7 cellular contexts compared by ENCODE assay signal in the genomic region with DNA sequence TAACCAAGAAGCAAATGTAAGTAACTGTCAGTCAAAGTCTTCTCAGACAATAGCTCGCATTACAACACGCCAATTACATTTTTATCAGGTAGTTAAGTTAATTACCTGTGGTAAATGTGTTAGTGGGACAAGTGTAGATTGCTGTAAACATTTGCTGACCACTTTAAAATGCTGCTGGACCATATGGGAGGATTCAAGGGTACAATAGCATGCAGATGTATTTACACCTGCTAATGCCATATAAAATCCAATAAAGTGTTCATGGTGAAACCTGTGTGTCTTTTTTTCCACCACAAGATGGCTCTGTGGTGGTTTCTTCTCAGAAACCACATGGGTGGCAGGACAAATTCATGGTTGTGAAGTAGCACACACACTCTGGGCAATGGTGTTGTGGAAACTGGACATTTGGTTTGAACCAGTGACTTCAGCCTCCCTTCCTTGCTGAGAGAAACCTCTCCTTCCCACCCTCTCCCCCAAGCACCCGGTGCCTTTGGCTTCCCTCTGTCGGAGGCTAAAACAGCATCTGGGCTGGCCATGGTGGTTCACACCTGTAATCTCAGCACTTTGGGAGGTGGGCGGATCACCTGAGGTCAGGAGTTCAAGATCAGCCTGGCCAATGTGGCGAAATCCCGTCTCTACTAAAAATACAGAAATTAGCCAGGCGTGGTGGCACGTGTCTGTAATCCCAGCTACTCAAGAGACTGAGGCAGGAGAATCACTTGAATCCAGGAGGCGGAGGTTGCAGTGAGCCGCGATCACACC. TPM values are rescaled to one million over a fixed set of nuclear protein-coding genes. Genes with fewer than 3 reads are reported as not detected.
DNase-seq lines count a peak whose midpoint lies in the region; ATAC-seq and TF ChIP-seq lines count a peak whose summit lies in the region.

No MANE protein-coding gene starts in this region.

- H3K79me2 ChIP-seq in HCT116 (ENCODE audit: insufficient read depth, low read length) (no peaks in the 10 kb centered on the region), OCI-LY3 (ENCODE audit: low read length) (no peaks in the 10 kb centered on the region)

- H3K27me3 ChIP-seq in HCT116 (ENCODE audit: insufficient read depth, low read length) = no peaks in the 10 kb centered on the region
- H3K27me3 ChIP-seq in OCI-LY3 (ENCODE audit: low read depth, low read length) = no peaks in the 10 kb centered on the region
- peaks cover 3% of the 10 kb centered on the region for H3K27me3 ChIP-seq in brain microvascular endothelial cell (replicated peaks)
- H3K27me3 ChIP-seq in right lobe of liver = no peaks in the 10 kb centered on the region

- no peaks in the 10 kb centered on the region for H3K9me3 ChIP-seq in HCT116 (ENCODE audit: control insufficient read depth in 1 of 2, insufficient read depth in 1 of 2, low read depth in 1 of 2, low read length in 2 of 2)
- H3K9me3 ChIP-seq in OCI-LY3 (ENCODE audit: insufficient read depth, low read length) = no peaks in the 10 kb centered on the region
- H3K9me3 ChIP-seq in right lobe of liver = no peaks in the 10 kb centered on the region

- CTCF ChIA-PET in HCT116 (lab: Charles Lee) = interaction anchor here (1.4 to 1.9 kb wide), 4 partner anchors 19 to 459 kb away, joined by 4 to 16 read pairs (median 6); no protein-coding TSS in a partner anchor

- no peak overlapping the region for H3K27ac ChIP-seq in HCT116 (ENCODE audit: low read depth, low read length)
- H3K27ac ChIP-seq in OCI-LY3 (ENCODE audit: low read length) = no peak overlapping the region
- no peak overlapping the region for H3K27ac ChIP-seq in brain microvascular endothelial cell
- H3K27ac ChIP-seq in right lobe of liver = peak overlapping the region in 2 of 3 donors; percentile 90 to 93

- H3K4me3 ChIP-seq in HCT116 (replicated peaks in 1 of 2; ENCODE audit: low read depth in 1 of 2, low read length in 2 of 2) (no peak overlapping the region), OCI-LY3 (ENCODE audit: low read length) (peak overlapping the region; percentile 32; the same call in 1 of the 2 replicates), brain microvascular endothelial cell (ENCODE audit: low read depth, low read length) (no peak overlapping the region), right lobe of liver (no peak overlapping the region)

- H2AFZ ChIP-seq in HCT116 (ENCODE audit: low read depth, low read length, poor library complexity, severe bottlenecking) (peak overlapping the region; percentile 10), OCI-LY3 (ENCODE audit: low read depth, low read length) (peak overlapping the region; percentile 93)

- H3K4me2 ChIP-seq in HCT116 (ENCODE audit: low read length) (peak overlapping the region; percentile 17; the same call in 1 of the 2 replicates), OCI-LY3 (ENCODE audit: low read length) (peak overlapping the region; percentile 60)

- intact Hi-C loops in HCT116 (cut with micrococcal nuclease) (loop anchor here (1.0 kb wide), 1 partner anchor 420 kb away; no protein-coding TSS in a partner anchor), right lobe of liver (cut with DNase I) (no loop called here)

- no TSS peak for BruUV-seq in HCT116 (replicated peaks; lab: Mats Ljungman, UMichigan)

- in situ Hi-C loops in brain microvascular endothelial cell (cut with HindIII; ENCODE audit: low pct_ligation_motif_present, low sequenced_read_pairs) = no loop called here

- peak; percentile 62 for DNase-seq in DMS153 treated with DMSO at 0.1 percent for 48 hours (lab: John Stamatoyannopoulos, UW; ENCODE audit: unreplicated experiment)
- DNase-seq in HCT116 (ENCODE audit: low read depth, low spot score) = no peak
- DNase-seq in brain microvascular endothelial cell = peak; percentile 19
- DNase-seq in right lobe of liver = no peak
- DNase-seq in activated CD4-positive, CD25-positive, alpha-beta regulatory T cell (lab: John Stamatoyannopoulos, UW) = no peak

- TF ChIP-seq POLR2A in HCT116 (IDR thresholded peaks at IDR 0.05; ENCODE audit: borderline replicate concordance, extremely low read depth, insufficient read depth, insufficient read length) (no peak), right lobe of liver (IDR thresholded peaks at IDR 0.05) (no peak)

- H3K36me3 ChIP-seq in HCT116 (ENCODE audit: control insufficient read depth in 1 of 2, insufficient read depth in 2 of 2, low read length in 2 of 2) (no peaks in the 10 kb centered on the region), OCI-LY3 (replicated peaks; ENCODE audit: low read depth, low read length) (no peaks in the 10 kb centered on the region), brain microvascular endothelial cell (replicated peaks) (no peaks in the 10 kb centered on the region), right lobe of liver (no peaks in the 10 kb centered on the region)

- peak; percentile 71 for TF ChIP-seq RAD21 in HCT116 (IDR thresholded peaks at IDR 0.05; ENCODE audit: low read depth)

- ATAC-seq in HCT116 (peak; percentile 89), right lobe of liver (peak; percentile 30 to 40 (median 37)), HG03571 (IDR thresholded peaks at IDR 0.05; ENCODE audit: unreplicated experiment) (no peak)

- TF ChIP-seq CTCF in HCT116 (IDR thresholded peaks at IDR 0.05 in 2 of 3, conservative IDR thresholded peaks at IDR 0.05 in 1 of 3; ENCODE audit: borderline replicate concordance in 1 of 3, insufficient read depth in 1 of 3, low read depth in 2 of 3, low read length in 2 of 3) = peak; percentile 61 to 70 (median 63); a peak in 5 of 6 replicates
- TF ChIP-seq CTCF in OCI-LY3 (IDR thresholded peaks at IDR 0.05; ENCODE audit: low read depth, low read length) = peak; percentile 88
- TF ChIP-seq CTCF in brain microvascular endothelial cell (IDR thresholded peaks at IDR 0.05; ENCODE audit: low read depth, low read length, missing control alignments) = peak; percentile 66
- peak; percentile 59 to 61 (median 60) for TF ChIP-seq CTCF in right lobe of liver (IDR thresholded peaks at IDR 0.05)

- POLR2A ChIA-PET in HCT116 (lab: Charles Lee) = no interaction called here

- H4K20me1 ChIP-seq in HCT116 (ENCODE audit: insufficient read depth) (no peaks in the 10 kb centered on the region), OCI-LY3 (ENCODE audit: insufficient read depth, low read length) (no peaks in the 10 kb centered on the region)

- WGBS in right lobe of liver (ENCODE audit: insufficient coverage, low coverage, low lambda C conversion rate, missing lambda C conversion rate) = 56% methylated on average over 7 of the region's 12 CpGs

- H3K4me1 ChIP-seq in HCT116 (ENCODE audit: control insufficient read depth in 1 of 2, insufficient read depth in 2 of 2, low read length in 2 of 2) (peaks cover 0 to 5% of the 10 kb centered on the region in 2 experiments; a peak in 2 of 4 replicates), OCI-LY3 (ENCODE audit: low read length) (peaks cover 12% of the 10 kb centered on the region), right lobe of liver (peaks cover 3 to 44% (median 15%) of the 10 kb centered on the region in 4 donors)

- H3K9me2 ChIP-seq in HCT116 (ENCODE audit: insufficient read depth) = no peaks in the 10 kb centered on the region

- no peak overlapping the region for H3K9ac ChIP-seq in HCT116 (ENCODE audit: low read length)
- H3K9ac ChIP-seq in OCI-LY3 (ENCODE audit: low read length) = peak overlapping the region; percentile 29; the same call in 1 of the 2 replicates

- RAD21 ChIA-PET in HCT116 (lab: Charles Lee; ENCODE audit: low non-redundant PET in 1 of 2, low total read pairs in 2 of 2, uncharacterized antibody in 2 of 2, unreplicated experiment in 2 of 2) = no interaction called here

TF ChIP-seq in HCT116, 20 proteins besides CTCF, POLR2A, EP300 and RAD21:
- TF ChIP-seq SP1 (IDR thresholded peaks at IDR 0.05; ENCODE audit: low read depth) = no peak
- TF ChIP-seq MAX (IDR thresholded peaks at IDR 0.05) = peak; percentile 62; the same call in 1 of the 2 replicates

RNA-seq across cellular contexts. Expression of gene GTF3A, which starts 18.1 kb away (rescaled TPM):
- 102 TPM for total RNA-seq in HCT116 (2021; ENCODE audit: unreplicated experiment)
- polyA plus RNA-seq in HCT116 (2012) = 85.8 and 94.9 TPM in 2 replicates
- 100 to 1,000 TPM in 2 of 6 experiments, 10 to 100 TPM in 4; 50.2 to 216 (median 64.9) TPM for total RNA-seq in right lobe of liver

RNA-seq across cellular contexts. Expression of gene MTIF3, which starts 44.0 kb away (rescaled TPM):
- total RNA-seq in HCT116 (2021; ENCODE audit: unreplicated experiment) (27.8 TPM), right lobe of liver (10 to 100 TPM; 26.5 to 46.0 (median 32.0) TPM)
- 21.0 and 31.5 TPM in 2 replicates for polyA plus RNA-seq in HCT116 (2012)

Comparison
In these comparisons a context has a peak if more than half of its experiments do, and no peak if none do; other contexts are left out.
1. DNase-seq: peak in DMS153 treated with DMSO at 0.1 percent for 48 hours (single experiment) and brain microvascular endothelial cell (single experiment); none in HCT116 (single experiment), right lobe of liver (0 of 3) and activated CD4-positive, CD25-positive, alpha-beta regulatory T cell (0 of 4).
2. H3K27ac ChIP-seq: peak in right lobe of liver (2 of 3); none in HCT116 (single experiment), OCI-LY3 (single experiment) and brain microvascular endothelial cell (single experiment).
3. Peak in every context shown above with its lines, with median percentiles within 50 percentile points of each other: CTCF ChIP-seq.